ENCODE assay signal across 13 cellular contexts in the genomic region with DNA sequence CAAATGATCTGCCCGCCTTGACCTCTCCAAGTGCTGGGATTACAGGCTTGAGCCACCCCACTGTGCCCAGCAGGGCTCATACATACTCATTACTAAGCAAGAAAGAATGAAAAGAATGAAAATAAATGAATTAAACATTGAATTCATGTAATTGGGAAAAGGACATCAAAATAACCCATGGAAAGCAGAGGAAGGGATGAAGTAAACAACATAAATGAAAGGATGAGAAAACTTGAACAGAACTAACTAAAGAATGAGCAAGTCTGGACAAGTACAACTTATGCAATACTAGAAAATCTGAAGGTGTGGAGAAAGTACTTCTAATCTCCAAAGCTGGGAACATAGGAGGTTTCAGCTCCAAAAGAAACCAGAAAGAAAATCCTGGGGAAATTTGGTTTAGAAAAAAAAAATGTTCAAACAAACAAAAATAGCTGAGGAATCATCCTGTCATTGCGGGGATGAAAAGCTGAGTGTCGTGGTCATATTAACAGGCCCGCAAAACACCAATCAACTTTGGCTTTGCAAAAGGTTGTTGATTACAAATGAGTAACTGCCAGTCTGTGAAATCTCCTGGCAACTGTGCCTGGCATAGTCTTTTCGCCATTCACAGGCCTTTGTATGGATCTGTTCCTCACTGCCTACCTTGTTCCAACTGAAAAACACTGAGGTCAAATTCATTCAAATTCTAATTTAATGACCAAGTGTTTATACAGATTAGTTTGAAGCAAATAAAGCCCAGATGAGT. TPM values are rescaled to one million over a fixed set of nuclear protein-coding genes. Genes with fewer than 3 reads are reported as not detected.
A peak's percentile ranks its signal among the peaks of the same experiment; 100 is the strongest.
DNase-seq lines count a peak whose midpoint lies in the region; ATAC-seq and TF ChIP-seq lines count a peak whose summit lies in the region.
"Had no signal": no experiment of that assay in that cellular context is flagged by ENCODE, and none has a peak within 500 bp of the region (broad histone marks: within the 10 kb centered on the region; RNA-seq: fewer than 3 reads in every experiment).

No MANE protein-coding gene starts in this region.

- H3K4me1 Mint-ChIP-seq in activated T-cell treated with anti-CD3 and anti-CD28 coated beads, Interleukin-2, amount 50 U/mL, for 24 hours (ENCODE audit: low read depth) = peaks cover 59% of the 10 kb centered on the region
- peaks cover 33% of the 10 kb centered on the region for H3K4me1 Mint-ChIP-seq in activated CD4-positive, alpha-beta memory T cell treated with anti-CD3 and anti-CD28 coated beads, Interleukin-2, amount 10 ng/mL, durations not matched to agents 7 days and 5 days
- H3K4me1 Mint-ChIP-seq in activated T-helper 17 cell treated with anti-CD3 and anti-CD28 coated beads, Interleukin-2, amount 50 U/mL, for 72 hours = peaks cover 10% of the 10 kb centered on the region

- CTCF ChIA-PET in activated CD4-positive, alpha-beta memory T cell treated with anti-CD3 and anti-CD28 coated beads, Interleukin-2, amount 10 ng/mL, durations not matched to agents 7 days and 5 days (lab: Charles Lee) = interaction anchor here (1.5 to 11.6 kb wide), 2 partner anchors 16 to 19 kb away, joined by 3 to 62 read pairs; no protein-coding TSS in a partner anchor

- no peak for DNase-seq in activated T-cell treated with anti-CD3 and anti-CD28 coated beads, Interleukin-2, amount 50 U/mL, for 24 hours
- no peak for DNase-seq in activated T-cell treated with anti-CD3 and anti-CD28 coated beads for 4 hours
- no peak for DNase-seq in RWPE2 (ENCODE audit: low spot score)
- DNase-seq in fibroblast of peridontal ligament (ENCODE audit: extremely low read depth) = peak; percentile 29
- peak; percentile 24 for DNase-seq in superior temporal gyrus (ENCODE audit: extremely low spot score)
- DNase-seq in mucosa of gallbladder (ENCODE audit: low spot score) = no peak
- DNase-seq in activated CD4-positive, alpha-beta memory T cell treated with anti-CD3 and anti-CD28 coated beads, Interleukin-2, amount 10 ng/mL, durations not matched to agents 7 days and 5 days = no peak
- DNase-seq: GF-D8, NCI-H1694 had no signal

- no peak overlapping the region for H3K4me3 Mint-ChIP-seq in activated T-cell treated with anti-CD3 and anti-CD28 coated beads, Interleukin-2, amount 50 U/mL, for 24 hours
- no peak overlapping the region for H3K4me3 Mint-ChIP-seq in activated CD4-positive, alpha-beta memory T cell treated with anti-CD3 and anti-CD28 coated beads, Interleukin-2, amount 10 ng/mL, durations not matched to agents 7 days and 5 days
- H3K4me3 Mint-ChIP-seq in activated T-helper 17 cell treated with anti-CD3 and anti-CD28 coated beads, Interleukin-2, amount 50 U/mL, for 72 hours = no peak overlapping the region
- H3K4me3 Mint-ChIP-seq: central memory CD8-positive, alpha-beta T cell had no signal

- H3K4me3 ChIP-seq in RWPE2 (ENCODE audit: severe bottlenecking) = no peak overlapping the region

- POLR2A ChIA-PET in activated CD4-positive, alpha-beta memory T cell treated with anti-CD3 and anti-CD28 coated beads, Interleukin-2, amount 10 ng/mL, durations not matched to agents 7 days and 5 days (lab: Charles Lee) = no interaction called here

- peaks cover 21% of the 10 kb centered on the region for H3K4me1 ChIP-seq in RWPE2 (ENCODE audit: insufficient read depth, poor library complexity, severe bottlenecking)
- H3K4me1 ChIP-seq: parathyroid adenoma had no signal

- H3K27ac Mint-ChIP-seq in activated T-cell treated with anti-CD3 and anti-CD28 coated beads, Interleukin-2, amount 50 U/mL, for 24 hours = peak overlapping the region; percentile 10
- no peak overlapping the region for H3K27ac Mint-ChIP-seq in activated CD4-positive, alpha-beta memory T cell treated with anti-CD3 and anti-CD28 coated beads, Interleukin-2, amount 10 ng/mL, durations not matched to agents 7 days and 5 days
- no peak overlapping the region for H3K27ac Mint-ChIP-seq in activated T-helper 17 cell treated with anti-CD3 and anti-CD28 coated beads, Interleukin-2, amount 50 U/mL, for 72 hours

- TF ChIP-seq CTCF in RWPE2 (IDR thresholded peaks at IDR 0.05; ENCODE audit: poor library complexity, severe bottlenecking) = no peak

- H3K36me3 Mint-ChIP-seq in activated T-cell treated with anti-CD3 and anti-CD28 coated beads, Interleukin-2, amount 50 U/mL, for 24 hours (ENCODE audit: low read depth) = peaks cover 19% of the 10 kb centered on the region
- peaks cover 17% of the 10 kb centered on the region for H3K36me3 Mint-ChIP-seq in activated CD4-positive, alpha-beta memory T cell treated with anti-CD3 and anti-CD28 coated beads, Interleukin-2, amount 10 ng/mL, durations not matched to agents 7 days and 5 days (ENCODE audit: low read depth)
- H3K36me3 Mint-ChIP-seq in activated T-helper 17 cell treated with anti-CD3 and anti-CD28 coated beads, Interleukin-2, amount 50 U/mL, for 72 hours (ENCODE audit: low read depth) = peaks cover 15% of the 10 kb centered on the region

- peak overlapping the region; percentile 73 for H3K27ac ChIP-seq in RWPE2 (ENCODE audit: poor library complexity, severe bottlenecking)
- H3K27ac ChIP-seq: parathyroid adenoma had no signal

- no peaks in the 10 kb centered on the region for H3K9me3 Mint-ChIP-seq in activated T-cell treated with anti-CD3 and anti-CD28 coated beads, Interleukin-2, amount 50 U/mL, for 24 hours
- H3K9me3 Mint-ChIP-seq in activated CD4-positive, alpha-beta memory T cell treated with anti-CD3 and anti-CD28 coated beads, Interleukin-2, amount 10 ng/mL, durations not matched to agents 7 days and 5 days = no peaks in the 10 kb centered on the region
- no peaks in the 10 kb centered on the region for H3K9me3 Mint-ChIP-seq in activated T-helper 17 cell treated with anti-CD3 and anti-CD28 coated beads, Interleukin-2, amount 50 U/mL, for 72 hours
- H3K9me3 Mint-ChIP-seq: central memory CD8-positive, alpha-beta T cell had no signal

- H3K9me3 ChIP-seq in RWPE2 (ENCODE audit: severe bottlenecking) = no peaks in the 10 kb centered on the region

- H3K27me3 Mint-ChIP-seq in activated T-cell treated with anti-CD3 and anti-CD28 coated beads, Interleukin-2, amount 50 U/mL, for 24 hours = no peaks in the 10 kb centered on the region
- H3K27me3 Mint-ChIP-seq in activated CD4-positive, alpha-beta memory T cell treated with anti-CD3 and anti-CD28 coated beads, Interleukin-2, amount 10 ng/mL, durations not matched to agents 7 days and 5 days = no peaks in the 10 kb centered on the region
- no peaks in the 10 kb centered on the region for H3K27me3 Mint-ChIP-seq in activated T-helper 17 cell treated with anti-CD3 and anti-CD28 coated beads, Interleukin-2, amount 50 U/mL, for 72 hours
- H3K27me3 Mint-ChIP-seq: B cell; central memory CD8-positive, alpha-beta T cell had no signal

- ATAC-seq in RWPE2 (ENCODE audit: low read depth) = no peak
- ATAC-seq in activated T-helper 17 cell treated with anti-CD3 and anti-CD28 coated beads, Interleukin-2, amount 50 U/mL, for 72 hours (replicated peaks) = no peak

- no peaks in the 10 kb centered on the region for H3K27me3 ChIP-seq in RWPE2 (ENCODE audit: insufficient read depth, poor library complexity, severe bottlenecking)

- H3K36me3 ChIP-seq in RWPE2 (ENCODE audit: low read depth) = no peaks in the 10 kb centered on the region

RNA-seq across cellular contexts. Expression of gene AK3, which starts 2.3 kb away (rescaled TPM):
- total RNA-seq in mucosa of gallbladder = 40.9 TPM
- 10 to 100 TPM; 34.0 to 34.6 TPM for total RNA-seq in activated CD4-positive, alpha-beta memory T cell treated with anti-CD3 and anti-CD28 coated beads, Interleukin-2, amount 10 ng/mL, durations not matched to agents 7 days and 5 days
- 10 to 100 TPM; 28.5 to 31.2 TPM for total RNA-seq in activated T-helper 17 cell treated with anti-CD3 and anti-CD28 coated beads, Interleukin-2, amount 50 U/mL, for 72 hours

RNA-seq across cellular contexts. Expression of gene RCL1, which starts 49.4 kb away (rescaled TPM):
- 9.5 TPM for total RNA-seq in mucosa of gallbladder
- 10 to 100 TPM; 11.5 to 12.3 TPM for total RNA-seq in activated CD4-positive, alpha-beta memory T cell treated with anti-CD3 and anti-CD28 coated beads, Interleukin-2, amount 10 ng/mL, durations not matched to agents 7 days and 5 days
- 10 to 100 TPM; 18.9 to 38.2 TPM for total RNA-seq in activated T-helper 17 cell treated with anti-CD3 and anti-CD28 coated beads, Interleukin-2, amount 50 U/mL, for 72 hours

Comparison
In these comparisons a context has a peak if more than half of its experiments do, and no peak if none do; other contexts are left out.
1. DNase-seq: peak in fibroblast of peridontal ligament (single experiment) and superior temporal gyrus (single experiment); none in activated T-cell treated with anti-CD3 and anti-CD28 coated beads, Interleukin-2, amount 50 U/mL, for 24 hours (single experiment), activated T-cell treated with anti-CD3 and anti-CD28 coated beads for 4 hours (single experiment), RWPE2 (single experiment), mucosa of gallbladder (single experiment) and activated CD4-positive, alpha-beta memory T cell treated with anti-CD3 and anti-CD28 coated beads, Interleukin-2, amount 10 ng/mL, durations not matched to agents 7 days and 5 days (single experiment).